10 cellular contexts compared by ENCODE assay signal in the genomic region with DNA sequence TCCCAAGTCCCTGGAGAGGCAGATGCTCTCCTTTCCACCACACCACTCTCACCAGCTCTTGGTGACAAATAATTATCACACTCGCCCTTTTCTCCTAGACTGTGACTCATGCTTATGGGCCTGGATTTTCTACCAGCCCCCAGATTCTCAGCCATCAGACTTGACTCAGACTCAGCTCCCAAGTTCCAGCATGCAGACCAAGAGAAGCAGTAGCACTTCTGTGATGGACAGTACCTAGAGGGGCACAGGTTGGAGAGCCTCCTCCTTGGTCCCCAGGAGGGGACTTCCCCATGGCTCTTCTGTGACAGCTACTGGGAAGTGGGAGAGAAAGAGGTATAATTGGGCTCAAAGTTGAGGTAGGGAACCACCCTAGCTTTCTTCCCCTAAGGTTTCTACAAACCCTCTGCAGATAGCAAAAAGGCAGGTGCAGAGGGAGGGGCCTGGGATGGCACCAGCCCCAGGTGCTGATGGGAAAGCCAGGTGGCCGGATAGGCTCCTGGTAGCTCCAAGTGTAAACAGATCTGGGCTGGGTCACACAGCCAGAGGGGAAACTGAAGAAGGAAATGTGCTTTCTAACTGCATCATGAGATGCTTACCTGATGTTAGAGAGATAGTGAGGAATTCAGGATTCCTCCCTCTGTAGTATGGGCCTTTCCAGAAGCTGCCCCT.
DNase-seq lines count a peak whose midpoint lies in the region; ATAC-seq, FAIRE-seq and TF ChIP-seq lines count a peak whose summit lies in the region.
"Had no signal": no experiment of that assay in that cellular context is flagged by ENCODE, and none has a peak within 500 bp of the region (broad histone marks: within the 10 kb centered on the region; RNA-seq: fewer than 3 reads in every experiment).

No MANE protein-coding gene starts in this region.

- H3K4me3 ChIP-seq in HAP-1 = no peak overlapping the region

- DNase-seq in AG08395 (ENCODE audit: low spot score) = peak; percentile 64
- peak; percentile 51 for DNase-seq in H54 (ENCODE audit: insufficient read length, low spot score)
- peak; percentile 62 for DNase-seq in NCI-H774 (lab: John Stamatoyannopoulos, UW)
- peak; percentile 19 for DNase-seq in germinal center (ENCODE audit: low spot score)
- DNase-seq in HAP-1 (ENCODE audit: low spot score in 2 of 2) = no peak
- DNase-seq in midbrain (lab: John Stamatoyannopoulos, UW) = no peak
- DNase-seq: activated CD4-positive, alpha-beta memory T cell treated with anti-CD3 and anti-CD28 coated beads for 36 hours; NCI-H1694 treated with DMSO at 0.1 percent for 48 hours had no signal

- ATAC-seq in HG03442 (IDR thresholded peaks at IDR 0.05; ENCODE audit: unreplicated experiment) (no peak), HG03571 (IDR thresholded peaks at IDR 0.05; ENCODE audit: unreplicated experiment) (no peak)

- no peak for TF ChIP-seq POLR2A in H54 (IDR thresholded peaks at IDR 0.05; ENCODE audit: low read depth, low read length)

- no peaks in the 10 kb centered on the region for H3K27me3 ChIP-seq in HAP-1 (ENCODE audit: low read depth)

- no peaks in the 10 kb centered on the region for H3K36me3 ChIP-seq in HAP-1 (replicated peaks)

- H3K9me3 ChIP-seq in HAP-1 = no peaks in the 10 kb centered on the region

- FAIRE-seq in H54 (lab: Jason Lieb, UNC) = no peak

- in situ Hi-C loops in HAP-1 (cut with MboI; ENCODE audit: low sequenced_read_pairs) = no loop called here

- no peaks in the 10 kb centered on the region for H3K4me1 ChIP-seq in HAP-1

Comparison
In these comparisons a context has a peak if more than half of its experiments do, and no peak if none do; other contexts are left out.
1. DNase-seq: peak in AG08395 (single experiment), H54 (single experiment), NCI-H774 (single experiment) and germinal center (single experiment); none in HAP-1 (0 of 2) and midbrain (single experiment).